In genomic region chr2:165056585-165056984, GRCh38 we compare ENCODE assay signal across 18 cellular contexts.
DNase-seq lines count a peak whose midpoint lies in the region; ATAC-seq, FAIRE-seq and TF ChIP-seq lines count a peak whose summit lies in the region.
"Had no signal": no experiment of that assay in that cellular context is flagged by ENCODE, and none has a peak within 500 bp of the region (broad histone marks: within the 10 kb centered on the region; RNA-seq: fewer than 3 reads in every experiment).

No MANE protein-coding gene starts in this region.

- TF ChIP-seq EP300 in HepG2 (IDR thresholded peaks at IDR 0.05; ENCODE audit: low read depth in 2 of 2, low read length in 2 of 2) (no peak), HepG2 (CRISPR knock-in tag; IDR thresholded peaks at IDR 0.05; ENCODE audit: borderline replicate concordance) (no peak)

- ATAC-seq in right lobe of liver (peak in 3 of 4 donors; percentile 44 to 76 (median 55)), HepG2 (no peak), aorta (ENCODE audit: low FRiP score) (no peak)
- ATAC-seq: A549 had no signal

- no peak for FAIRE-seq in HepG2 (lab: Jason Lieb, UNC)
- FAIRE-seq: A549, GM12891 had no signal

- in situ Hi-C loops in HepG2 (cut with HindIII; ENCODE audit: extremely low pct_ligation_motif_present, low pct_unique_long_range_greater_than_20kb) = no loop called here

- no peak overlapping the region for H2AFZ ChIP-seq in HepG2 (ENCODE audit: low read length)

- no peaks in the 10 kb centered on the region for H3K27me3 ChIP-seq in right lobe of liver
- H3K27me3 ChIP-seq in HepG2 (ENCODE audit: control insufficient read depth in 1 of 2, insufficient read depth in 2 of 2, low read length in 2 of 2) = no peaks in the 10 kb centered on the region
- no peaks in the 10 kb centered on the region for H3K27me3 ChIP-seq in aorta (ENCODE audit: control insufficient read depth in 1 of 2, insufficient read depth in 2 of 2, low read length in 1 of 2)

- no peak overlapping the region for H3K4me2 ChIP-seq in HepG2 (ENCODE audit: low read depth, low read length)
- H3K4me2 ChIP-seq: A549 had no signal

- H3K27ac ChIP-seq in right lobe of liver = no peak overlapping the region
- H3K27ac ChIP-seq in HepG2 (ENCODE audit: extremely low read length, insufficient read depth, low read length) = no peak overlapping the region
- peak overlapping the region; percentile 11 for H3K27ac ChIP-seq in mesodermal cell (ENCODE audit: low read depth, low read length, severe bottlenecking)
- H3K27ac ChIP-seq in aorta (ENCODE audit: low read depth in 1 of 2, low read length in 2 of 2) = no peak overlapping the region
- H3K27ac ChIP-seq: A549, SK-N-MC had no signal

- no peaks in the 10 kb centered on the region for H4K20me1 ChIP-seq in HepG2 (ENCODE audit: insufficient read depth, low read length)

- no peak for DNase-seq in right lobe of liver
- DNase-seq in HepG2 (ENCODE audit: low spot score) = no peak
- DNase-seq in amniotic epithelial cell (ENCODE audit: low read depth) = peak; percentile 19
- no peak for DNase-seq in NCI-H187 (lab: John Stamatoyannopoulos, UW)
- DNase-seq in aorta = no peak
- DNase-seq in HCEC 1CT = no peak
- DNase-seq: Caco-2; CD4-positive, alpha-beta T cell; GOT3; KBM-7; NCI-H1436; NCI-H510A; NCI-H774; SHP77 had no signal

- TF ChIP-seq CTCF in right lobe of liver (IDR thresholded peaks at IDR 0.05) = no peak
- no peak for TF ChIP-seq CTCF in HepG2 (CRISPR knock-in tag; IDR thresholded peaks at IDR 0.05)

- TF ChIP-seq POLR2A in right lobe of liver (IDR thresholded peaks at IDR 0.05) = no peak
- TF ChIP-seq POLR2A in HepG2 (IDR thresholded peaks at IDR 0.05; ENCODE audit: insufficient read depth in 1 of 2, low read depth in 2 of 2, low read length in 2 of 2) = no peak

- CTCF ChIA-PET in HepG2 (lab: Yijun Ruan, JAX; ENCODE audit: low intra/inter-chr PET ratio, low total read pairs) = no interaction called here

- H3K4me1 ChIP-seq in right lobe of liver (peaks cover 0 to 4% (median 0%) of the 10 kb centered on the region in 4 donors), HepG2 (ENCODE audit: insufficient read depth, low read length) (no peaks in the 10 kb centered on the region), mesodermal cell (ENCODE audit: control insufficient read depth, insufficient read depth, low read length, poor library complexity, severe bottlenecking) (peaks cover 22% of the 10 kb centered on the region), aorta (ENCODE audit: control insufficient read depth in 1 of 2, insufficient read depth in 2 of 2, low read length in 2 of 2) (no peaks in the 10 kb centered on the region)
- H3K4me1 ChIP-seq: A549 had no signal

- BruUV-seq in HepG2 (replicated peaks; lab: Mats Ljungman, UMichigan) = no TSS peak

- H3K9ac ChIP-seq in HepG2 (ENCODE audit: insufficient read depth, low read depth, low read length) = no peak overlapping the region

- TF ChIP-seq RAD21 in HepG2 (CRISPR knock-in tag; IDR thresholded peaks at IDR 0.05) = no peak

- H3K36me3 ChIP-seq in right lobe of liver (no peaks in the 10 kb centered on the region), HepG2 (replicated peaks in 1 of 2; ENCODE audit: control insufficient read depth in 1 of 2, insufficient read depth in 2 of 2, low read length in 2 of 2) (no peaks in the 10 kb centered on the region), mesodermal cell (ENCODE audit: control insufficient read depth, insufficient read depth, low read length) (no peaks in the 10 kb centered on the region), aorta (ENCODE audit: control insufficient read depth in 1 of 2, insufficient read depth in 2 of 2, low read length in 1 of 2) (no peaks in the 10 kb centered on the region)

- H3K4me3 ChIP-seq in right lobe of liver = no peak overlapping the region
- no peak overlapping the region for H3K4me3 ChIP-seq in HepG2 (replicated peaks in 1 of 3; ENCODE audit: insufficient read depth in 1 of 3, low read depth in 2 of 3, low read length in 3 of 3)
- H3K4me3 ChIP-seq in mesodermal cell (ENCODE audit: extremely low read depth, insufficient read depth, low read length, poor library complexity, severe bottlenecking) = no peak overlapping the region
- H3K4me3 ChIP-seq in aorta (ENCODE audit: low read length in 2 of 2) = no peak overlapping the region
- H3K4me3 ChIP-seq: A549, SK-N-MC had no signal

- no peaks in the 10 kb centered on the region for H3K79me2 ChIP-seq in HepG2 (ENCODE audit: insufficient read depth, low read length)

- intact Hi-C loops in right lobe of liver (cut with DNase I) = no loop called here
- intact Hi-C loops in HepG2 (cut with micrococcal nuclease; ENCODE audit: unreplicated experiment) = no loop called here
- intact Hi-C loops in aorta (cut with DNase I) = no loop called here

- H3K9me3 ChIP-seq in right lobe of liver (no peaks in the 10 kb centered on the region), HepG2 (ENCODE audit: low read length) (no peaks in the 10 kb centered on the region), mesodermal cell (ENCODE audit: control insufficient read depth, low read length) (no peaks in the 10 kb centered on the region), aorta (ENCODE audit: control insufficient read depth, low read length) (no peaks in the 10 kb centered on the region)
- H3K9me3 ChIP-seq: A549, Caco-2 had no signal

- WGBS in right lobe of liver (ENCODE audit: insufficient coverage, low coverage, low lambda C conversion rate, missing lambda C conversion rate) = 67% methylated on average over 2 of the region's 2 CpGs
- WGBS in HepG2 (ENCODE audit: low lambda C conversion rate) = 3% methylated on average over 2 of the region's 2 CpGs
- WGBS in mesodermal cell (ENCODE audit: insufficient coverage in 2 of 2), 2 experiments = 100% methylated on average over 1 of the region's 2 CpGs
- WGBS in aorta, 2 donors = 59 to 70% methylated on average over 2 of the region's 2 CpGs

- POLR2A ChIA-PET in HepG2 (lab: Yijun Ruan, JAX) = no interaction called here

TF ChIP-seq in HepG2, 621 proteins besides CTCF, POLR2A, EP300 and RAD21 (continues in another document):
- TF ChIP-seq FLYWCH1 (CRISPR knock-in tag; IDR thresholded peaks at IDR 0.05) = no peak
- no peak for TF ChIP-seq ZXDC (CRISPR knock-in tag; IDR thresholded peaks at IDR 0.05)
- no peak for TF ChIP-seq POLR2AphosphoS5 (IDR thresholded peaks at IDR 0.05; ENCODE audit: low read depth, low read length)
- no peak for TF ChIP-seq ZNF30 (CRISPR knock-in tag; IDR thresholded peaks at IDR 0.05)
- TF ChIP-seq ZNF367 (CRISPR knock-in tag; IDR thresholded peaks at IDR 0.05; ENCODE audit: borderline replicate concordance) = no peak
- TF ChIP-seq ZNF256 (CRISPR knock-in tag; conservative IDR thresholded peaks at IDR 0.05) = no peak
- no peak for TF ChIP-seq ZNF281 (CRISPR knock-in tag; IDR thresholded peaks at IDR 0.05; ENCODE audit: borderline replicate concordance)

Comparison
In these comparisons a context has a peak if more than half of its experiments do, and no peak if none do; other contexts are left out.
1. ATAC-seq: peak in right lobe of liver (3 of 4); none in HepG2 (single experiment) and aorta (single experiment).